In the genomic region with DNA sequence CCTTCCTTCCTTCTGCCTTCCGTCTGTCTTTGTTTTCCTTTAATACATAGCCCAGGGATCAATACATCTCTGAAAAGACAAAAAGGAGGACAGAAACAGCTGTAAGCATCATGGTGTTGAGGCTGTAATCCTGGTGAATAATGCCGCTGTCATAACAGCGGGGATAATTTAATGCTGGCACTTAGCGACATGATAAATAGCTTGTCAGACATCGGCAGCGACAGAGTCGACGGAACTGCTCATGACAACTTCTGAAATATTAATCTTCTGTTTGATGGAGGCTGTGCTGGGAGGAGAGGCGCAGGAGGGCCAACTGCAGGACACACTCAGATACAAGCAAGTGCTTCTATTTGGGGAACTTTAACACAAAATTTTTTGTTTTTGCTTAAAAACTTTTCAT, we compare ENCODE assay signal across 17 cellular contexts.
DNase-seq lines count a peak whose midpoint lies in the region; TF ChIP-seq lines count a peak whose summit lies in the region.
"Had no signal": no experiment of that assay in that cellular context is flagged by ENCODE, and none has a peak within 500 bp of the region (broad histone marks: within the 10 kb centered on the region; RNA-seq: fewer than 3 reads in every experiment).

No MANE protein-coding gene starts in this region.

- TF ChIP-seq CTCF in nephron (IDR thresholded peaks at IDR 0.05; ENCODE audit: unreplicated experiment in 3 of 3) = no peak
- TF ChIP-seq CTCF in foreskin fibroblast (IDR thresholded peaks at IDR 0.05; ENCODE audit: low read depth, low read length) = no peak

- H3K4me1 Mint-ChIP-seq in nephron = no peaks in the 10 kb centered on the region

- peak; percentile 3 for DNase-seq in NCI-H82 (lab: John Stamatoyannopoulos, UW)
- DNase-seq in NCI-H82 treated with DMSO at 0.1 percent for 48 hours (lab: John Stamatoyannopoulos, UW; ENCODE audit: unreplicated experiment) = no peak
- peak; percentile 64 for DNase-seq in NCI-H146 treated with DMSO at 0.1 percent for 48 hours (lab: John Stamatoyannopoulos, UW; ENCODE audit: unreplicated experiment)
- peak; percentile 68 for DNase-seq in NCI-H69 (lab: John Stamatoyannopoulos, UW)
- no peak for DNase-seq in C1 segment of cervical spinal cord (lab: John Stamatoyannopoulos, UW)
- no peak for DNase-seq in foreskin fibroblast
- DNase-seq in SIG-M5 treated with dmso at 0.1 percent for 504 hours (lab: John Stamatoyannopoulos, UW; ENCODE audit: unreplicated experiment) = no peak
- DNase-seq: DMS79; H9; NCI-H2029; NCI-H226; NK-92 treated with Interleukin-12 subunit alpha and Interleukin-12 subunit beta, amount 100 ng/mL, for 24 hours; PC-3; SK-N-SH; T-helper 1 cell had no signal

- H3K27ac Mint-ChIP-seq in nephron = peak overlapping the region in 2 of 3 experiments; percentile 71 to 73
- H3K27ac Mint-ChIP-seq: H9 had no signal

- peaks cover 24% of the 10 kb centered on the region for H3K27me3 Mint-ChIP-seq in nephron (ENCODE audit: low read depth)

- no peak overlapping the region for H3K4me3 ChIP-seq in foreskin fibroblast (ENCODE audit: low read depth in 1 of 2, low read length in 2 of 2)
- H3K4me3 ChIP-seq: GM12878 had no signal

- no peaks in the 10 kb centered on the region for H3K36me3 Mint-ChIP-seq in nephron (ENCODE audit: low read depth)

- peaks cover 3% of the 10 kb centered on the region for H3K9me3 Mint-ChIP-seq in nephron

- peak overlapping the region in 2 of 3 experiments; percentile 0 to 26 for H3K4me3 Mint-ChIP-seq in nephron
- H3K4me3 Mint-ChIP-seq: H9 had no signal

Comparison
In these comparisons a context has a peak if more than half of its experiments do, and no peak if none do; other contexts are left out.
1. DNase-seq: peak in NCI-H82 (single experiment), NCI-H146 treated with DMSO at 0.1 percent for 48 hours (single experiment) and NCI-H69 (single experiment); none in NCI-H82 treated with DMSO at 0.1 percent for 48 hours (single experiment), C1 segment of cervical spinal cord (0 of 14), foreskin fibroblast (0 of 2) and SIG-M5 treated with dmso at 0.1 percent for 504 hours (single experiment).